In the genomic region with DNA sequence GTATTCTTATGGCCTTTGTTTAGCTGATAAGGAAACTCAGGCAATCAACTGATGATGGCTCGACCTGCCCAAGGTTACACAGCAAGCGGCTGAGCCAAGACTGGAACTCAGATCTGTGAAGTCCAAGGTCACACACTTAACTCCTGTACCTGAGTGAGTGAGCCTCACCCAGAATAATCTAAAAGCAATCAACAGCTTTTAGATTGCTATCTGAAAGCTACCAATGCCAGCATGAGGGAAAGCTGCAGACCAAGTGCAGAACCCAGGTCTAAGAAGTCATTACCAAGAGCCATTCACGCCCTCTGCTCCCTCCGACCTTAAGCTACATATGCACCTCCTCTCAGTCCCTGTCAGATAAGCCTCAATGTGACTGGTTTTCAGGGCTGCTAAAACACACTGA, we compare ENCODE assay signal across 19 cellular contexts.
"Had no signal": no experiment of that assay in that cellular context is flagged by ENCODE, and none has a peak within 500 bp of the region (broad histone marks: within the 10 kb centered on the region; RNA-seq: fewer than 3 reads in every experiment).

No MANE protein-coding gene starts in this region.

- H3K9me3 ChIP-seq: esophagus muscularis mucosa, gastrocnemius medialis, lower lobe of right lung, pancreas, testis had no signal

- H3K4me3 ChIP-seq: cardiac muscle cell, esophagus muscularis mucosa, gastrocnemius medialis, lower lobe of right lung, pancreas, testis had no signal

- H3K27ac ChIP-seq: esophagus muscularis mucosa, lower lobe of right lung, pancreas, testis had no signal

- DNase-seq: activated B cell treated with CpG ODN at 0.5 μM for 24 hours; activated CD4-positive, alpha-beta memory T cell treated with anti-CD3 and anti-CD28 coated beads for 36 hours; activated CD4-positive, alpha-beta T cell treated with anti-CD3 and anti-CD28 coated beads for 4 hours; activated naive CD4-positive, alpha-beta T cell treated with anti-CD3 and anti-CD28 coated beads for 36 hours; activated T-cell treated with anti-CD3 and anti-CD28 coated beads, Interleukin-2, amount 50 U/mL, for 48 hours; effector memory CD4-positive, alpha-beta T cell; gastrocnemius medialis; head of caudate nucleus; islet precursor cell; lower lobe of right lung; pancreas; right cardiac atrium; stimulated activated CD4-positive, alpha-beta T cell treated with anti-CD3 and anti-CD28 coated beads, Interleukin-1b, Interleukin-23, amount 100 ng/mL, for 48 hours; T1000; testis had no signal

- ATAC-seq: gastrocnemius medialis; lower lobe of right lung; natural killer cell treated with Interleukin-12 subunit alpha and Interleukin-12 subunit beta and Interleukin-15 and Interleukin-18, amount 100 ng/mL, for 72 hours; right cardiac atrium; stimulated activated effector memory CD8-positive, alpha-beta T cell treated with anti-CD3 and anti-CD28 coated beads, Interleukin-12 subunit alpha, Interleukin-12 subunit beta, amount 100 ng/mL, for 72 hours had no signal

- H3K27me3 ChIP-seq: cardiac muscle cell, esophagus muscularis mucosa, gastrocnemius medialis, pancreas, testis had no signal
